Comparison of ENCODE assay signal across 15 cellular contexts in genomic region chr3:15110201-15110600, GRCh38.
DNase-seq lines count a peak whose midpoint lies in the region; TF ChIP-seq lines count a peak whose summit lies in the region.
"Had no signal": no experiment of that assay in that cellular context is flagged by ENCODE, and none has a peak within 500 bp of the region (broad histone marks: within the 10 kb centered on the region; RNA-seq: fewer than 3 reads in every experiment).

No MANE protein-coding gene starts in this region.

- no peak for TF ChIP-seq CTCF in fibroblast of mammary gland (conservative IDR thresholded peaks at IDR 0.05; ENCODE audit: control insufficient read depth, insufficient read depth, low read depth, low read length)

- no peak overlapping the region for H3K4me3 ChIP-seq in fibroblast of mammary gland (ENCODE audit: control insufficient read depth, low read depth, low read length)

- DNase-seq in EH (ENCODE audit: low read depth): peak; percentile 33
- DNase-seq in GM03348 (ENCODE audit: low spot score): peak; percentile 19
- peak; percentile 25 for DNase-seq in fibroblast of mammary gland (ENCODE audit: low read depth)
- DNase-seq in NCI-H2081 (lab: John Stamatoyannopoulos, UW): no peak
- no peak for DNase-seq in kidney glomerular epithelial cell (lab: John Stamatoyannopoulos, UW)
- DNase-seq in SKM-1 treated with dmso at 0.1 percent for 144 hours (lab: John Stamatoyannopoulos, UW; ENCODE audit: unreplicated experiment): no peak
- DNase-seq: BE2C; C1 segment of cervical spinal cord; CD4-positive, CD25-positive, alpha-beta regulatory T cell; CD8-positive, alpha-beta memory T cell; COR-L47; DMS 273 treated with DMSO at 0.1 percent for 48 hours; GOT3; H9; KBM-7 had no signal

Comparison
In these comparisons a context has a peak if more than half of its experiments do, and no peak if none do; other contexts are left out.
1. DNase-seq: peak in EH (single experiment), GM03348 (single experiment) and fibroblast of mammary gland (single experiment); none in NCI-H2081 (0 of 2), kidney glomerular epithelial cell (single experiment) and SKM-1 treated with dmso at 0.1 percent for 144 hours (single experiment).